In genomic region chr1:246200738-246201137, GRCh38 we compare ENCODE assay signal across 1 cellular context.
TF ChIP-seq lines count a peak whose summit lies in the region.

No MANE protein-coding gene starts in this region.

TF ChIP-seq in K562, 482 proteins besides CTCF, POLR2A, EP300 and RAD21 (continued from another document and continues in another):
- TF ChIP-seq, protein P1, sequence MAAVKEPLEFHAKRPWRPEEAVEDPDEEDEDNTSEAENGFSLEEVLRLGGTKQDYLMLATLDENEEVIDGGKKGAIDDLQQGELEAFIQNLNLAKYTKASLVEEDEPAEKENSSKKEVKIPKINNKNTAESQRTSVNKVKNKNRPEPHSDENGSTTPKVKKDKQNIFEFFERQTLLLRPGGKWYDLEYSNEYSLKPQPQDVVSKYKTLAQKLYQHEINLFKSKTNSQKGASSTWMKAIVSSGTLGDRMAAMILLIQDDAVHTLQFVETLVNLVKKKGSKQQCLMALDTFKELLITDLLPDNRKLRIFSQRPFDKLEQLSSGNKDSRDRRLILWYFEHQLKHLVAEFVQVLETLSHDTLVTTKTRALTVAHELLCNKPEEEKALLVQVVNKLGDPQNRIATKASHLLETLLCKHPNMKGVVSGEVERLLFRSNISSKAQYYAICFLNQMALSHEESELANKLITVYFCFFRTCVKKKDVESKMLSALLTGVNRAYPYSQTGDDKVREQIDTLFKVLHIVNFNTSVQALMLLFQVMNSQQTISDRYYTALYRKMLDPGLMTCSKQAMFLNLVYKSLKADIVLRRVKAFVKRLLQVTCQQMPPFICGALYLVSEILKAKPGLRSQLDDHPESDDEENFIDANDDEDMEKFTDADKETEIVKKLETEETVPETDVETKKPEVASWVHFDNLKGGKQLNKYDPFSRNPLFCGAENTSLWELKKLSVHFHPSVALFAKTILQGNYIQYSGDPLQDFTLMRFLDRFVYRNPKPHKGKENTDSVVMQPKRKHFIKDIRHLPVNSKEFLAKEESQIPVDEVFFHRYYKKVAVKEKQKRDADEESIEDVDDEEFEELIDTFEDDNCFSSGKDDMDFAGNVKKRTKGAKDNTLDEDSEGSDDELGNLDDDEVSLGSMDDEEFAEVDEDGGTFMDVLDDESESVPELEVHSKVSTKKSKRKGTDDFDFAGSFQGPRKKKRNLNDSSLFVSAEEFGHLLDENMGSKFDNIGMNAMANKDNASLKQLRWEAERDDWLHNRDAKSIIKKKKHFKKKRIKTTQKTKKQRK (IDR thresholded peaks at IDR 0.05; ENCODE audit: borderline replicate concordance, low read depth, low read length), result no peak
- TF ChIP-seq ZNF57 (CRISPR knock-in tag; IDR thresholded peaks at IDR 0.05) (no peak), TEAD1 (CRISPR knock-in tag; IDR thresholded peaks at IDR 0.05) (no peak), ZNF197 (CRISPR knock-in tag; IDR thresholded peaks at IDR 0.05; ENCODE audit: low read depth) (no peak), SREBF2 (CRISPR knock-in tag; IDR thresholded peaks at IDR 0.05) (no peak), MAFK (IDR thresholded peaks at IDR 0.05; ENCODE audit: low read length) (peak; percentile 44; the same call in 1 of the 2 replicates), CHAMP1 (IDR thresholded peaks at IDR 0.05) (0 out of 2 replicates have a peak, but pooled peaks have one; percentile 21), RBM17 (IDR thresholded peaks at IDR 0.05; ENCODE audit: borderline replicate concordance, low read depth, low read length) (no peak), DPF2 (IDR thresholded peaks at IDR 0.05) (0 out of 2 replicates have a peak, but pooled peaks have one; percentile 60), ARID1B (IDR thresholded peaks at IDR 0.05) (peak; percentile 49; the same call in 1 of the 2 replicates), DIDO1 (tag; IDR thresholded peaks at IDR 0.05; ENCODE audit: low read depth) (no peak), FOXK2 (conservative IDR thresholded peaks at IDR 0.05 in 1 of 2, IDR thresholded peaks at IDR 0.05 in 1 of 2; ENCODE audit: low read depth in 2 of 2) (no peak), ZNF282 (CRISPR knock-in tag; IDR thresholded peaks at IDR 0.05) (no peak), SMARCA4 (IDR thresholded peaks at IDR 0.05) (0 out of 2 replicates have a peak, but pooled peaks have one; percentile 31), HDAC1 (IDR thresholded peaks at IDR 0.05) (no peak), ZNF639 (CRISPR knock-in tag; conservative IDR thresholded peaks at IDR 0.05 in 1 of 2, IDR thresholded peaks at IDR 0.05 in 1 of 2) (no peak), TEAD2 (tag; IDR thresholded peaks at IDR 0.05) (no peak), PBX2 (CRISPR knock-in tag; IDR thresholded peaks at IDR 0.05; ENCODE audit: low read depth) (no peak), PBX2 (tag; conservative IDR thresholded peaks at IDR 0.05; ENCODE audit: low read depth) (no peak), ZNF644 (tag; IDR thresholded peaks at IDR 0.05; ENCODE audit: low read depth) (0 out of 2 replicates have a peak, but pooled peaks have one; percentile 57), BACH1 (tag; IDR thresholded peaks at IDR 0.05) (no peak), HNRNPUL1 (IDR thresholded peaks at IDR 0.05; ENCODE audit: low read length) (no peak), NFE2 (IDR thresholded peaks at IDR 0.05; ENCODE audit: low read depth) (peak; percentile 89), YY1 (IDR thresholded peaks at IDR 0.05; ENCODE audit: borderline replicate concordance in 1 of 3, control insufficient read depth in 1 of 3, extremely low read depth in 1 of 3, insufficient read depth in 3 of 3, insufficient read length in 1 of 3, insufficient replicate concordance in 2 of 3, low read depth in 1 of 3, low read length in 2 of 3) (no peak), SNRNP70 (optimal IDR thresholded peaks at IDR 0.05; ENCODE audit: low read depth, low read length) (no peak), RBBP5 (IDR thresholded peaks at IDR 0.05; ENCODE audit: borderline replicate concordance, insufficient read depth, low read length, poor library complexity, severe bottlenecking) (no peak), PCBP2 (IDR thresholded peaks at IDR 0.05; ENCODE audit: low read depth, low read length, poor library complexity, severe bottlenecking) (no peak), ZNF280A (IDR thresholded peaks at IDR 0.05; ENCODE audit: low read depth, partially characterized antibody) (no peak), MECOM (CRISPR knock-in tag; IDR thresholded peaks at IDR 0.05) (no peak), RBM15 (IDR thresholded peaks at IDR 0.05; ENCODE audit: insufficient read depth, low read length) (no peak), SRF (CRISPR knock-in tag; IDR thresholded peaks at IDR 0.05) (no peak), C11orf30 (IDR thresholded peaks at IDR 0.05; ENCODE audit: low read depth) (peak; percentile 94)
- TF ChIP-seq, protein P2, sequence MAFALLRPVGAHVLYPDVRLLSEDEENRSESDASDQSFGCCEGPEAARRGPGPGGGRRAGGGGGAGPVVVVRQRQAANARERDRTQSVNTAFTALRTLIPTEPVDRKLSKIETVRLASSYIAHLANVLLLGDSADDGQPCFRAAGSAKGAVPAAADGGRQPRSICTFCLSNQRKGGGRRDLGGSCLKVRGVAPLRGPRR (CRISPR knock-in tag; IDR thresholded peaks at IDR 0.05), result no peak
- TF ChIP-seq, protein P3, sequence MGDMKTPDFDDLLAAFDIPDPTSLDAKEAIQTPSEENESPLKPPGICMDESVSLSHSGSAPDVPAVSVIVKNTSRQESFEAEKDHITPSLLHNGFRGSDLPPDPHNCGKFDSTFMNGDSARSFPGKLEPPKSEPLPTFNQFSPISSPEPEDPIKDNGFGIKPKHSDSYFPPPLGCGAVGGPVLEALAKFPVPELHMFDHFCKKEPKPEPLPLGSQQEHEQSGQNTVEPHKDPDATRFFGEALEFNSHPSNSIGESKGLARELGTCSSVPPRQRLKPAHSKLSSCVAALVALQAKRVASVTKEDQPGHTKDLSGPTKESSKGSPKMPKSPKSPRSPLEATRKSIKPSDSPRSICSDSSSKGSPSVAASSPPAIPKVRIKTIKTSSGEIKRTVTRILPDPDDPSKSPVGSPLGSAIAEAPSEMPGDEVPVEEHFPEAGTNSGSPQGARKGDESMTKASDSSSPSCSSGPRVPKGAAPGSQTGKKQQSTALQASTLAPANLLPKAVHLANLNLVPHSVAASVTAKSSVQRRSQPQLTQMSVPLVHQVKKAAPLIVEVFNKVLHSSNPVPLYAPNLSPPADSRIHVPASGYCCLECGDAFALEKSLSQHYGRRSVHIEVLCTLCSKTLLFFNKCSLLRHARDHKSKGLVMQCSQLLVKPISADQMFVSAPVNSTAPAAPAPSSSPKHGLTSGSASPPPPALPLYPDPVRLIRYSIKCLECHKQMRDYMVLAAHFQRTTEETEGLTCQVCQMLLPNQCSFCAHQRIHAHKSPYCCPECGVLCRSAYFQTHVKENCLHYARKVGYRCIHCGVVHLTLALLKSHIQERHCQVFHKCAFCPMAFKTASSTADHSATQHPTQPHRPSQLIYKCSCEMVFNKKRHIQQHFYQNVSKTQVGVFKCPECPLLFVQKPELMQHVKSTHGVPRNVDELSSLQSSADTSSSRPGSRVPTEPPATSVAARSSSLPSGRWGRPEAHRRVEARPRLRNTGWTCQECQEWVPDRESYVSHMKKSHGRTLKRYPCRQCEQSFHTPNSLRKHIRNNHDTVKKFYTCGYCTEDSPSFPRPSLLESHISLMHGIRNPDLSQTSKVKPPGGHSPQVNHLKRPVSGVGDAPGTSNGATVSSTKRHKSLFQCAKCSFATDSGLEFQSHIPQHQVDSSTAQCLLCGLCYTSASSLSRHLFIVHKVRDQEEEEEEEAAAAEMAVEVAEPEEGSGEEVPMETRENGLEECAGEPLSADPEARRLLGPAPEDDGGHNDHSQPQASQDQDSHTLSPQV (IDR thresholded peaks at IDR 0.05), result peak; percentile 62
- TF ChIP-seq, protein P4, sequence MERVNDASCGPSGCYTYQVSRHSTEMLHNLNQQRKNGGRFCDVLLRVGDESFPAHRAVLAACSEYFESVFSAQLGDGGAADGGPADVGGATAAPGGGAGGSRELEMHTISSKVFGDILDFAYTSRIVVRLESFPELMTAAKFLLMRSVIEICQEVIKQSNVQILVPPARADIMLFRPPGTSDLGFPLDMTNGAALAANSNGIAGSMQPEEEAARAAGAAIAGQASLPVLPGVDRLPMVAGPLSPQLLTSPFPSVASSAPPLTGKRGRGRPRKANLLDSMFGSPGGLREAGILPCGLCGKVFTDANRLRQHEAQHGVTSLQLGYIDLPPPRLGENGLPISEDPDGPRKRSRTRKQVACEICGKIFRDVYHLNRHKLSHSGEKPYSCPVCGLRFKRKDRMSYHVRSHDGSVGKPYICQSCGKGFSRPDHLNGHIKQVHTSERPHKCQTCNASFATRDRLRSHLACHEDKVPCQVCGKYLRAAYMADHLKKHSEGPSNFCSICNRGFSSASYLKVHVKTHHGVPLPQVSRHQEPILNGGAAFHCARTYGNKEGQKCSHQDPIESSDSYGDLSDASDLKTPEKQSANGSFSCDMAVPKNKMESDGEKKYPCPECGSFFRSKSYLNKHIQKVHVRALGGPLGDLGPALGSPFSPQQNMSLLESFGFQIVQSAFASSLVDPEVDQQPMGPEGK (CRISPR knock-in tag; IDR thresholded peaks at IDR 0.05; ENCODE audit: borderline replicate concordance), result no peak
- TF ChIP-seq, protein P5, sequence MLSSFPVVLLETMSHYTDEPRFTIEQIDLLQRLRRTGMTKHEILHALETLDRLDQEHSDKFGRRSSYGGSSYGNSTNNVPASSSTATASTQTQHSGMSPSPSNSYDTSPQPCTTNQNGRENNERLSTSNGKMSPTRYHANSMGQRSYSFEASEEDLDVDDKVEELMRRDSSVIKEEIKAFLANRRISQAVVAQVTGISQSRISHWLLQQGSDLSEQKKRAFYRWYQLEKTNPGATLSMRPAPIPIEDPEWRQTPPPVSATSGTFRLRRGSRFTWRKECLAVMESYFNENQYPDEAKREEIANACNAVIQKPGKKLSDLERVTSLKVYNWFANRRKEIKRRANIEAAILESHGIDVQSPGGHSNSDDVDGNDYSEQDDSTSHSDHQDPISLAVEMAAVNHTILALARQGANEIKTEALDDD (IDR thresholded peaks at IDR 0.05), result no peak
- TF ChIP-seq, protein P6, sequence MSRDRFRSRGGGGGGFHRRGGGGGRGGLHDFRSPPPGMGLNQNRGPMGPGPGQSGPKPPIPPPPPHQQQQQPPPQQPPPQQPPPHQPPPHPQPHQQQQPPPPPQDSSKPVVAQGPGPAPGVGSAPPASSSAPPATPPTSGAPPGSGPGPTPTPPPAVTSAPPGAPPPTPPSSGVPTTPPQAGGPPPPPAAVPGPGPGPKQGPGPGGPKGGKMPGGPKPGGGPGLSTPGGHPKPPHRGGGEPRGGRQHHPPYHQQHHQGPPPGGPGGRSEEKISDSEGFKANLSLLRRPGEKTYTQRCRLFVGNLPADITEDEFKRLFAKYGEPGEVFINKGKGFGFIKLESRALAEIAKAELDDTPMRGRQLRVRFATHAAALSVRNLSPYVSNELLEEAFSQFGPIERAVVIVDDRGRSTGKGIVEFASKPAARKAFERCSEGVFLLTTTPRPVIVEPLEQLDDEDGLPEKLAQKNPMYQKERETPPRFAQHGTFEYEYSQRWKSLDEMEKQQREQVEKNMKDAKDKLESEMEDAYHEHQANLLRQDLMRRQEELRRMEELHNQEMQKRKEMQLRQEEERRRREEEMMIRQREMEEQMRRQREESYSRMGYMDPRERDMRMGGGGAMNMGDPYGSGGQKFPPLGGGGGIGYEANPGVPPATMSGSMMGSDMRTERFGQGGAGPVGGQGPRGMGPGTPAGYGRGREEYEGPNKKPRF (IDR thresholded peaks at IDR 0.05; ENCODE audit: low read depth, low read length), result no peak
